Comparison of ENCODE assay signal across 1 cellular context in genomic region chr3:71055602-71056001, GRCh38.
A peak's percentile ranks its signal among the peaks of the same experiment; 100 is the strongest.
TF ChIP-seq lines count a peak whose summit lies in the region.

No MANE protein-coding gene starts in this region.

TF ChIP-seq in H1, 55 proteins besides CTCF, POLR2A, EP300 and RAD21 (continued from another document):
- TF ChIP-seq, protein P1, sequence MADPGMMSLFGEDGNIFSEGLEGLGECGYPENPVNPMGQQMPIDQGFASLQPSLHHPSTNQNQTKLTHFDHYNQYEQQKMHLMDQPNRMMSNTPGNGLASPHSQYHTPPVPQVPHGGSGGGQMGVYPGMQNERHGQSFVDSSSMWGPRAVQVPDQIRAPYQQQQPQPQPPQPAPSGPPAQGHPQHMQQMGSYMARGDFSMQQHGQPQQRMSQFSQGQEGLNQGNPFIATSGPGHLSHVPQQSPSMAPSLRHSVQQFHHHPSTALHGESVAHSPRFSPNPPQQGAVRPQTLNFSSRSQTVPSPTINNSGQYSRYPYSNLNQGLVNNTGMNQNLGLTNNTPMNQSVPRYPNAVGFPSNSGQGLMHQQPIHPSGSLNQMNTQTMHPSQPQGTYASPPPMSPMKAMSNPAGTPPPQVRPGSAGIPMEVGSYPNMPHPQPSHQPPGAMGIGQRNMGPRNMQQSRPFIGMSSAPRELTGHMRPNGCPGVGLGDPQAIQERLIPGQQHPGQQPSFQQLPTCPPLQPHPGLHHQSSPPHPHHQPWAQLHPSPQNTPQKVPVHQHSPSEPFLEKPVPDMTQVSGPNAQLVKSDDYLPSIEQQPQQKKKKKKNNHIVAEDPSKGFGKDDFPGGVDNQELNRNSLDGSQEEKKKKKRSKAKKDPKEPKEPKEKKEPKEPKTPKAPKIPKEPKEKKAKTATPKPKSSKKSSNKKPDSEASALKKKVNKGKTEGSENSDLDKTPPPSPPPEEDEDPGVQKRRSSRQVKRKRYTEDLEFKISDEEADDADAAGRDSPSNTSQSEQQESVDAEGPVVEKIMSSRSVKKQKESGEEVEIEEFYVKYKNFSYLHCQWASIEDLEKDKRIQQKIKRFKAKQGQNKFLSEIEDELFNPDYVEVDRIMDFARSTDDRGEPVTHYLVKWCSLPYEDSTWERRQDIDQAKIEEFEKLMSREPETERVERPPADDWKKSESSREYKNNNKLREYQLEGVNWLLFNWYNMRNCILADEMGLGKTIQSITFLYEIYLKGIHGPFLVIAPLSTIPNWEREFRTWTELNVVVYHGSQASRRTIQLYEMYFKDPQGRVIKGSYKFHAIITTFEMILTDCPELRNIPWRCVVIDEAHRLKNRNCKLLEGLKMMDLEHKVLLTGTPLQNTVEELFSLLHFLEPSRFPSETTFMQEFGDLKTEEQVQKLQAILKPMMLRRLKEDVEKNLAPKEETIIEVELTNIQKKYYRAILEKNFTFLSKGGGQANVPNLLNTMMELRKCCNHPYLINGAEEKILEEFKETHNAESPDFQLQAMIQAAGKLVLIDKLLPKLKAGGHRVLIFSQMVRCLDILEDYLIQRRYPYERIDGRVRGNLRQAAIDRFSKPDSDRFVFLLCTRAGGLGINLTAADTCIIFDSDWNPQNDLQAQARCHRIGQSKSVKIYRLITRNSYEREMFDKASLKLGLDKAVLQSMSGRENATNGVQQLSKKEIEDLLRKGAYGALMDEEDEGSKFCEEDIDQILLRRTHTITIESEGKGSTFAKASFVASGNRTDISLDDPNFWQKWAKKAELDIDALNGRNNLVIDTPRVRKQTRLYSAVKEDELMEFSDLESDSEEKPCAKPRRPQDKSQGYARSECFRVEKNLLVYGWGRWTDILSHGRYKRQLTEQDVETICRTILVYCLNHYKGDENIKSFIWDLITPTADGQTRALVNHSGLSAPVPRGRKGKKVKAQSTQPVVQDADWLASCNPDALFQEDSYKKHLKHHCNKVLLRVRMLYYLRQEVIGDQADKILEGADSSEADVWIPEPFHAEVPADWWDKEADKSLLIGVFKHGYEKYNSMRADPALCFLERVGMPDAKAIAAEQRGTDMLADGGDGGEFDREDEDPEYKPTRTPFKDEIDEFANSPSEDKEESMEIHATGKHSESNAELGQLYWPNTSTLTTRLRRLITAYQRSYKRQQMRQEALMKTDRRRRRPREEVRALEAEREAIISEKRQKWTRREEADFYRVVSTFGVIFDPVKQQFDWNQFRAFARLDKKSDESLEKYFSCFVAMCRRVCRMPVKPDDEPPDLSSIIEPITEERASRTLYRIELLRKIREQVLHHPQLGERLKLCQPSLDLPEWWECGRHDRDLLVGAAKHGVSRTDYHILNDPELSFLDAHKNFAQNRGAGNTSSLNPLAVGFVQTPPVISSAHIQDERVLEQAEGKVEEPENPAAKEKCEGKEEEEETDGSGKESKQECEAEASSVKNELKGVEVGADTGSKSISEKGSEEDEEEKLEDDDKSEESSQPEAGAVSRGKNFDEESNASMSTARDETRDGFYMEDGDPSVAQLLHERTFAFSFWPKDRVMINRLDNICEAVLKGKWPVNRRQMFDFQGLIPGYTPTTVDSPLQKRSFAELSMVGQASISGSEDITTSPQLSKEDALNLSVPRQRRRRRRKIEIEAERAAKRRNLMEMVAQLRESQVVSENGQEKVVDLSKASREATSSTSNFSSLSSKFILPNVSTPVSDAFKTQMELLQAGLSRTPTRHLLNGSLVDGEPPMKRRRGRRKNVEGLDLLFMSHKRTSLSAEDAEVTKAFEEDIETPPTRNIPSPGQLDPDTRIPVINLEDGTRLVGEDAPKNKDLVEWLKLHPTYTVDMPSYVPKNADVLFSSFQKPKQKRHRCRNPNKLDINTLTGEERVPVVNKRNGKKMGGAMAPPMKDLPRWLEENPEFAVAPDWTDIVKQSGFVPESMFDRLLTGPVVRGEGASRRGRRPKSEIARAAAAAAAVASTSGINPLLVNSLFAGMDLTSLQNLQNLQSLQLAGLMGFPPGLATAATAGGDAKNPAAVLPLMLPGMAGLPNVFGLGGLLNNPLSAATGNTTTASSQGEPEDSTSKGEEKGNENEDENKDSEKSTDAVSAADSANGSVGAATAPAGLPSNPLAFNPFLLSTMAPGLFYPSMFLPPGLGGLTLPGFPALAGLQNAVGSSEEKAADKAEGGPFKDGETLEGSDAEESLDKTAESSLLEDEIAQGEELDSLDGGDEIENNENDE (IDR thresholded peaks at IDR 0.05; ENCODE audit: insufficient replicate concordance, low read length): no peak
- TF ChIP-seq JUND (IDR thresholded peaks at IDR 0.05; ENCODE audit: low read length) (peak; percentile 39; the same call in 1 of the 2 replicates), CEBPB (IDR thresholded peaks at IDR 0.05; ENCODE audit: low read depth, low read length) (peak; percentile 91), RBBP5 (IDR thresholded peaks at IDR 0.05; ENCODE audit: borderline replicate concordance, low read depth, low read length) (no peak)
